1 cellular context compared by ENCODE assay signal in genomic region chr15:58313304-58313703, GRCh38.
TF ChIP-seq lines count a peak whose summit lies in the region.

No MANE protein-coding gene starts in this region.

TF ChIP-seq in K562, 482 proteins besides CTCF, POLR2A, EP300 and RAD21 (continued from another document):
- no peak for TF ChIP-seq ATF7 (IDR thresholded peaks at IDR 0.05)
- peak; percentile 90; the same call in 1 of the 2 replicates for TF ChIP-seq CBX1 (IDR thresholded peaks at IDR 0.05; ENCODE audit: low read depth)
- no peak for TF ChIP-seq TBL1XR1 (IDR thresholded peaks at IDR 0.05; ENCODE audit: low read length in 2 of 2)
- no peak for TF ChIP-seq ZNF24 (IDR thresholded peaks at IDR 0.05)
- TF ChIP-seq ZNF695 (CRISPR knock-in tag; IDR thresholded peaks at IDR 0.05) = no peak
- TF ChIP-seq BRD9 (IDR thresholded peaks at IDR 0.05; ENCODE audit: low read depth, partially characterized antibody) = no peak
- no peak for TF ChIP-seq FOXJ2 (tag; IDR thresholded peaks at IDR 0.05)
- peak; percentile 47; the same call in 1 of the 2 replicates for TF ChIP-seq RAD51 (IDR thresholded peaks at IDR 0.05; ENCODE audit: borderline replicate concordance, low read depth)
- TF ChIP-seq ADNP (tag; IDR thresholded peaks at IDR 0.05) = peak; percentile 90
- TF ChIP-seq MTA3 (IDR thresholded peaks at IDR 0.05; ENCODE audit: borderline replicate concordance) = no peak
- TF ChIP-seq FUS (optimal IDR thresholded peaks at IDR 0.05; ENCODE audit: low read depth, low read length) = no peak
- TF ChIP-seq HDGF (IDR thresholded peaks at IDR 0.05) = peak; percentile 86; the same call in 1 of the 2 replicates
- peak; percentile 45; the same call in 1 of the 2 replicates for TF ChIP-seq USF1 (CRISPR knock-in tag; IDR thresholded peaks at IDR 0.05)
- TF ChIP-seq HDAC2 (IDR thresholded peaks at IDR 0.05) = peak; percentile 87; the same call in 1 of the 2 replicates
- TF ChIP-seq PTBP1 (IDR thresholded peaks at IDR 0.05; ENCODE audit: low read depth, low read length) = 0 out of 2 replicates have a peak, but pooled peaks have one; percentile 20
- TF ChIP-seq TFE3 (CRISPR knock-in tag; IDR thresholded peaks at IDR 0.05) = peak; percentile 86
- no peak for TF ChIP-seq BMI1 (IDR thresholded peaks at IDR 0.05; ENCODE audit: low read length)
- TF ChIP-seq SOX6 (IDR thresholded peaks at IDR 0.05) = no peak
- 0 out of 2 replicates have a peak, but pooled peaks have one; percentile 22 for TF ChIP-seq E2F1 (CRISPR knock-in tag; IDR thresholded peaks at IDR 0.05)
- TF ChIP-seq CBFA2T3 (IDR thresholded peaks at IDR 0.05) = peak; percentile 43; the same call in 1 of the 2 replicates
- no peak for TF ChIP-seq TAF1 (IDR thresholded peaks at IDR 0.05; ENCODE audit: control insufficient read depth, extremely low read depth, insufficient read depth, low read length, severe bottlenecking)
- TF ChIP-seq BCOR (IDR thresholded peaks at IDR 0.05) = peak; percentile 98
- peak; percentile 51; the same call in 1 of the 2 replicates for TF ChIP-seq TOE1 (IDR thresholded peaks at IDR 0.05; ENCODE audit: borderline replicate concordance)
- no peak for TF ChIP-seq TOE1 (CRISPR knock-in tag; IDR thresholded peaks at IDR 0.05; ENCODE audit: borderline replicate concordance, low read depth)
- no peak for TF ChIP-seq SIRT6 (IDR thresholded peaks at IDR 0.05; ENCODE audit: low read depth, low read length)
- TF ChIP-seq THAP12 (CRISPR knock-in tag; IDR thresholded peaks at IDR 0.05) = no peak
- TF ChIP-seq PHF20 (IDR thresholded peaks at IDR 0.05; ENCODE audit: partially characterized antibody) = peak; percentile 57
- TF ChIP-seq RCOR1 (IDR thresholded peaks at IDR 0.05; ENCODE audit: borderline replicate concordance in 1 of 2, low read depth in 2 of 2, low read length in 2 of 2) = peak in 1 of 2 experiments; percentile 76; a peak in 2 of 4 replicates
- TF ChIP-seq FOSL1 (tag; conservative IDR thresholded peaks at IDR 0.05) = 0 out of 2 replicates have a peak, but pooled peaks have one; percentile 19
- TF ChIP-seq NCOA4 (IDR thresholded peaks at IDR 0.05; ENCODE audit: partially characterized antibody) = peak; percentile 36
- TF ChIP-seq HDAC1 (IDR thresholded peaks at IDR 0.05) = 0 out of 4 replicates have a peak, but pooled peaks of 1 of the 2 experiments have one; percentile 41
- peak in 1 of 2 experiments; percentile 87; a peak in 2 of 3 replicates for TF ChIP-seq CBX3 (IDR thresholded peaks at IDR 0.05; ENCODE audit: borderline replicate concordance in 1 of 2, low read length in 2 of 2)
